In genomic region chr17:67546578-67547527, GRCh38 we compare ENCODE assay signal across 9 cellular contexts.
DNase-seq lines count a peak whose midpoint lies in the region; ATAC-seq, FAIRE-seq and TF ChIP-seq lines count a peak whose summit lies in the region.
"Had no signal": no experiment of that assay in that cellular context is flagged by ENCODE, and none has a peak within 500 bp of the region (broad histone marks: within the 10 kb centered on the region; RNA-seq: fewer than 3 reads in every experiment).

No MANE protein-coding gene starts in this region.

- CTCF ChIA-PET in CD8-positive, alpha-beta T cell (lab: Charles Lee): interaction anchor here (0.9 kb wide), 1 partner anchor 173 kb away, joined by 3 read pairs; no protein-coding TSS in a partner anchor
- CTCF ChIA-PET in endothelial cell of umbilical vein (lab: Charles Lee): interaction anchor here (0.8 to 1.3 kb wide), 2 partner anchors 9 to 49 kb away, joined by 3 read pairs; no protein-coding TSS in a partner anchor

- H4K20me1 ChIP-seq in endothelial cell of umbilical vein (replicated peaks; ENCODE audit: control insufficient read depth, extremely low read depth, insufficient read depth, low read length): no peaks in the 10 kb centered on the region

- H3K36me3 ChIP-seq in CD8-positive, alpha-beta T cell (ENCODE audit: insufficient read depth, low read length): no peaks in the 10 kb centered on the region
- H3K36me3 ChIP-seq in endothelial cell of umbilical vein (ENCODE audit: control insufficient read depth in 2 of 2, extremely low read depth in 1 of 2, insufficient read depth in 2 of 2, low read length in 2 of 2): no peaks in the 10 kb centered on the region
- H3K36me3 ChIP-seq in pancreas: no peaks in the 10 kb centered on the region

- dilution Hi-C loops in endothelial cell of umbilical vein (cut with MboI; ENCODE audit: extremely low pct_ligation_motif_present, low sequenced_read_pairs): no loop called here

- peaks cover 48% of the 10 kb centered on the region for H3K4me1 Mint-ChIP-seq in CD8-positive, alpha-beta T cell (ENCODE audit: low read depth)

- peaks cover 53% of the 10 kb centered on the region for H3K36me3 Mint-ChIP-seq in CD8-positive, alpha-beta T cell

- no peak overlapping the region for H3K4me2 ChIP-seq in endothelial cell of umbilical vein (ENCODE audit: insufficient read depth, low read length)

- no peaks in the 10 kb centered on the region for H3K9me1 ChIP-seq in endothelial cell of umbilical vein (replicated peaks; ENCODE audit: control insufficient read depth, extremely low read depth, insufficient read depth, low read length)

- H3K4me3 Mint-ChIP-seq in CD8-positive, alpha-beta T cell: no peak overlapping the region

- no peaks in the 10 kb centered on the region for H3K9me3 Mint-ChIP-seq in CD8-positive, alpha-beta T cell

- no peaks in the 10 kb centered on the region for H3K9me3 ChIP-seq in CD8-positive, alpha-beta T cell (ENCODE audit: low read length)
- H3K9me3 ChIP-seq in endothelial cell of umbilical vein (replicated peaks; ENCODE audit: control insufficient read depth, insufficient read depth, low read length): no peaks in the 10 kb centered on the region
- no peaks in the 10 kb centered on the region for H3K9me3 ChIP-seq in pancreas

- H2AFZ ChIP-seq in endothelial cell of umbilical vein (ENCODE audit: low read depth, low read length): no peak overlapping the region

- no peak for TF ChIP-seq POLR2A in endothelial cell of umbilical vein (IDR thresholded peaks at IDR 0.05; ENCODE audit: low read depth, low read length)

- H3K9ac ChIP-seq in endothelial cell of umbilical vein (replicated peaks; ENCODE audit: extremely low read depth, insufficient read depth, low read length): no peak overlapping the region

- FAIRE-seq in endothelial cell of umbilical vein (lab: Jason Lieb, UNC) (no peak), pancreas (lab: Jason Lieb, UNC) (no peak)

- no peak for TF ChIP-seq CTCF in CD8-positive, alpha-beta T cell (IDR thresholded peaks at IDR 0.05)
- TF ChIP-seq CTCF in GM20000 (IDR thresholded peaks at IDR 0.05; ENCODE audit: extremely low read depth, missing control alignments) (no peak), endothelial cell of umbilical vein (IDR thresholded peaks at IDR 0.05; ENCODE audit: extremely low read depth in 1 of 2, insufficient read depth in 1 of 2, low read depth in 1 of 2, low read length in 2 of 2) (no peak), pancreas (IDR thresholded peaks at IDR 0.05) (no peak)

- peak overlapping the region; percentile 53 for H3K27ac Mint-ChIP-seq in CD8-positive, alpha-beta T cell

- no TSS peak for BruUV-seq in endothelial cell of umbilical vein (replicated peaks; lab: Mats Ljungman, UMichigan)

- no peak for DNase-seq in CD8-positive, alpha-beta T cell
- DNase-seq in GM20000 (ENCODE audit: low spot score) (peak; percentile 75), endothelial cell of umbilical vein (ENCODE audit: low read depth, low spot score) (peak; percentile 35), pancreas (peak; percentile 43 to 75 (median 64)), NAMALWA (ENCODE audit: low spot score) (no peak), foreskin melanocyte (no peak)
- no peak for DNase-seq in activated effector memory CD4-positive, alpha-beta T cell treated with anti-CD3 and anti-CD28 coated beads, Interleukin-2, amount 50 U/mL, for 16 hours

- no peaks in the 10 kb centered on the region for H3K27me3 Mint-ChIP-seq in CD8-positive, alpha-beta T cell (ENCODE audit: low read depth)

- intact Hi-C loops in CD8-positive, alpha-beta T cell (cut with DNase I, micrococcal nuclease): no loop called here
- intact Hi-C loops in endothelial cell of umbilical vein (cut with micrococcal nuclease): loop anchor here (5.0 kb wide), 1 partner anchor 70 kb away; no protein-coding TSS in a partner anchor
- intact Hi-C loops in pancreas (cut with DNase I): no loop called here

- ATAC-seq in CD8-positive, alpha-beta T cell: no peak
- ATAC-seq in HG03442 (IDR thresholded peaks at IDR 0.05; ENCODE audit: unreplicated experiment) (peak; percentile 95), pancreas (peak; percentile 73 to 96 (median 88))

- H3K27me3 ChIP-seq in CD8-positive, alpha-beta T cell (ENCODE audit: insufficient read depth, low read length): no peaks in the 10 kb centered on the region
- no peaks in the 10 kb centered on the region for H3K27me3 ChIP-seq in endothelial cell of umbilical vein (ENCODE audit: control insufficient read depth in 2 of 2, insufficient read depth in 2 of 2, low read length in 2 of 2)
- no peaks in the 10 kb centered on the region for H3K27me3 ChIP-seq in pancreas

- WGBS in pancreas, 2 donors: 52% methylated on average over 11 of the region's 11 CpGs

- H3K79me2 ChIP-seq in endothelial cell of umbilical vein (ENCODE audit: control insufficient read depth, insufficient read depth, low read length): no peaks in the 10 kb centered on the region

- no peak overlapping the region for H3K27ac ChIP-seq in CD8-positive, alpha-beta T cell (ENCODE audit: low read depth, low read length)
- H3K27ac ChIP-seq in endothelial cell of umbilical vein (ENCODE audit: insufficient read depth, low read depth, low read length): no peak overlapping the region
- H3K27ac ChIP-seq in pancreas: peak overlapping the region in 2 of 4 donors; percentile 75 to 77

- H3K4me3 ChIP-seq in CD8-positive, alpha-beta T cell (ENCODE audit: low read depth, low read length): no peak overlapping the region
- H3K4me3 ChIP-seq in endothelial cell of umbilical vein (replicated peaks in 1 of 3; ENCODE audit: insufficient read depth in 1 of 3, low read depth in 1 of 3, low read length in 3 of 3) (no peak overlapping the region), pancreas (no peak overlapping the region)
- H3K4me3 ChIP-seq: skin epidermis had no signal

- POLR2A ChIA-PET in CD8-positive, alpha-beta T cell (lab: Charles Lee): no interaction called here
- POLR2A ChIA-PET in endothelial cell of umbilical vein (lab: Charles Lee): no interaction called here

- peaks cover 5% of the 10 kb centered on the region for H3K4me1 ChIP-seq in CD8-positive, alpha-beta T cell (ENCODE audit: insufficient read depth, low read length)
- H3K4me1 ChIP-seq in endothelial cell of umbilical vein (ENCODE audit: control insufficient read depth, extremely low read depth, insufficient read depth, low read length) (peaks cover 12% of the 10 kb centered on the region), pancreas (peaks cover 8 to 15% (median 12%) of the 10 kb centered on the region in 3 donors)

TF ChIP-seq in endothelial cell of umbilical vein, 7 proteins besides CTCF, POLR2A, EP300 and RAD21:
- TF ChIP-seq MYC (IDR thresholded peaks at IDR 0.05; ENCODE audit: low read depth, low read length): no peak
- TF ChIP-seq EZH2 (IDR thresholded peaks at IDR 0.05; ENCODE audit: borderline replicate concordance, low read depth, low read length, severe bottlenecking): no peak
TF ChIP-seq in endothelial cell of umbilical vein: peak in this region for 0.

Comparison
In these comparisons a context has a peak if more than half of its experiments do, and no peak if none do; other contexts are left out.
1. DNase-seq: peak in GM20000 (single experiment), endothelial cell of umbilical vein (single experiment) and pancreas (6 of 6); none in CD8-positive, alpha-beta T cell (0 of 7), NAMALWA (single experiment), activated effector memory CD4-positive, alpha-beta T cell treated with anti-CD3 and anti-CD28 coated beads, Interleukin-2, amount 50 U/mL, for 16 hours (single experiment) and foreskin melanocyte (single experiment).